Comparison of ENCODE assay signal across 9 cellular contexts in the genomic region with DNA sequence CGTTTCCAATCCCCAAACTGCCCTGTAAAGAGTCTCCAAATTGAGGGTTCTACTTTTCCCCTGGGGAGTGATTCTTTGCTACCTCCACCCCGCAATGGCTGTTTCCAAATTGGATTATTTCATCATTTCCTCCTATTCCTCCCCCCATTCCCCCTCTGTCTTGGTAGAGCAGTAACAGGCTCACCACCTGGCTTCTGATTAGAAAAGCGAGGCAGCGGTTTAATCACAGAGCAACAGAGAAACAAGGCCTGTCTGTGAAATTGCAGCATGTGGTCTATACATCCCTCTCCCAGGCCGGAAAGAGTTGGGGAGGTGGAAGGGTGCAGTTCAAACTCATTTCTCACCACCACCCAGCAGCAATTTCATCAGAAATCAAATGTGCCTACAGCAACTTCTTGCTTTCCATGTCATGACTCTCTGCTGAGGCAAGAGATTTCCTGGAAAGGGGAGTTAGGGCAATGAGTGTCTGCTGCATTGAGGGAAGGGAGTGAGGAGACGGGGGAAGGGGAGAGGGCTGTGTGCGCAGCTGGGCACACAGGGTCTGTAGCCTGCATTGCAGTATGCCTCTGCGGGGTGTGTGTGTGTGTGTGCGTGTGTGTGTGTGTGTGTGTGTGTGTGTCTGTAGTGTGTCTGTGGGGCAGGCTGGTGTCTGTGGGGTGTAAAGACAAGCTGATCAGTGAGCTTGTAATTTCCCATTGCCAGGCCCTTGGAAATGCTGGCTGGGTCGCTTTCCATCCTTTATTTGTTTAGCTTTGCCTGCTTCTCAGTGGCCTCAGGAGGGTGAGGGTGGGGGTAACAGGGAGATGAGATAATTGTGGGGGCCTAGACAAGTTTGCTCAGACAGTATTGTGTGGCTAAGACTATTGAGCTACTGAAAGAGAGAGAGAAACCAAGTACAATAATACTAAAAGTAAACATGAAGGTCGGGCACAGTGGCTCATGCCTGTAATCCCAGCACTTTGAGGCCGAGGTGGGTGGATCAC. TPM values are rescaled to one million over a fixed set of nuclear protein-coding genes. Genes with fewer than 3 reads are reported as not detected.
DNase-seq lines count a peak whose midpoint lies in the region; ATAC-seq and TF ChIP-seq lines count a peak whose summit lies in the region.
"Had no signal": no experiment of that assay in that cellular context is flagged by ENCODE, and none has a peak within 500 bp of the region (broad histone marks: within the 10 kb centered on the region; RNA-seq: fewer than 3 reads in every experiment).

No MANE protein-coding gene starts in this region.

- H3K4me1 Mint-ChIP-seq in MCF 10A (ENCODE audit: insufficient read depth, unreplicated experiment) (peaks cover 10% of the 10 kb centered on the region), endothelial cell (ENCODE audit: unreplicated experiment) (peaks cover 16% of the 10 kb centered on the region)

- H3K4me1 ChIP-seq in breast epithelium (no peaks in the 10 kb centered on the region), thymus (ENCODE audit: control insufficient read depth, insufficient read depth, low read length) (peaks cover 6% of the 10 kb centered on the region)

- H3K27me3 ChIP-seq in breast epithelium (no peaks in the 10 kb centered on the region), thymus (ENCODE audit: control insufficient read depth, insufficient read depth) (no peaks in the 10 kb centered on the region)

- H3K27me3 Mint-ChIP-seq in MCF 10A (ENCODE audit: insufficient read depth, unreplicated experiment): no peaks in the 10 kb centered on the region
- no peaks in the 10 kb centered on the region for H3K27me3 Mint-ChIP-seq in endothelial cell (ENCODE audit: unreplicated experiment)

- no peak for TF ChIP-seq POLR2A in breast epithelium (IDR thresholded peaks at IDR 0.05)

- H3K9me3 Mint-ChIP-seq in MCF 10A (ENCODE audit: unreplicated experiment) (no peaks in the 10 kb centered on the region), endothelial cell (ENCODE audit: unreplicated experiment) (no peaks in the 10 kb centered on the region)

- CTCF ChIA-PET in MCF 10A (lab: Yijun Ruan, JAX): interaction anchor here (0.5 to 1.5 kb wide), 3 partner anchors 46 to 594 kb away, joined by 3 to 8 read pairs (median 4); no protein-coding TSS in a partner anchor

- TF ChIP-seq CTCF in MCF 10A (IDR thresholded peaks at IDR 0.05; ENCODE audit: unreplicated experiment): no peak
- no peak for TF ChIP-seq CTCF in breast epithelium (IDR thresholded peaks at IDR 0.05)
- TF ChIP-seq CTCF in endothelial cell (IDR thresholded peaks at IDR 0.05; ENCODE audit: unreplicated experiment): no peak

- H3K4me3 Mint-ChIP-seq in MCF 10A (ENCODE audit: unreplicated experiment) (no peak overlapping the region), endothelial cell (ENCODE audit: unreplicated experiment) (peak overlapping the region; percentile 62)

- no peak overlapping the region for H3K27ac Mint-ChIP-seq in MCF 10A (ENCODE audit: low read depth, unreplicated experiment)
- H3K27ac Mint-ChIP-seq in endothelial cell (ENCODE audit: unreplicated experiment): no peak overlapping the region

- intact Hi-C loops in MCF 10A (cut with micrococcal nuclease) (no loop called here), breast epithelium (cut with DNase I; ENCODE audit: low total_unique reads) (no loop called here)

- no peaks in the 10 kb centered on the region for H3K36me3 ChIP-seq in breast epithelium
- H3K36me3 ChIP-seq in thymus (ENCODE audit: control insufficient read depth, insufficient read depth): no peaks in the 10 kb centered on the region

- H3K4me3 ChIP-seq in breast epithelium: no peak overlapping the region
- H3K4me3 ChIP-seq in thymus (ENCODE audit: low read length): no peak overlapping the region

- no peak for ATAC-seq in GM19351 (IDR thresholded peaks at IDR 0.05; ENCODE audit: unreplicated experiment)

- no peaks in the 10 kb centered on the region for H3K36me3 Mint-ChIP-seq in MCF 10A (ENCODE audit: insufficient read depth, unreplicated experiment)
- no peaks in the 10 kb centered on the region for H3K36me3 Mint-ChIP-seq in endothelial cell (ENCODE audit: low read depth, unreplicated experiment)

- POLR2A ChIA-PET in MCF 10A (lab: Yijun Ruan, JAX): no interaction called here

- DNase-seq in MCF 10A (ENCODE audit: unreplicated experiment) (peak; percentile 48), breast epithelium (ENCODE audit: low spot score in 2 of 2) (no peak), NOMO-1 treated with DMSO at 0.1 percent for 48 hours (lab: John Stamatoyannopoulos, UW; ENCODE audit: unreplicated experiment) (peak; percentile 20), endothelial cell (ENCODE audit: low spot score) (no peak), NCI-H345 treated with DMSO at 0.1 percent for 48 hours (lab: John Stamatoyannopoulos, UW; ENCODE audit: unreplicated experiment) (no peak)
- DNase-seq in NK-92 treated with Interleukin-12 subunit alpha and Interleukin-12 subunit beta, amount 100 ng/mL, for 24 hours (lab: John Stamatoyannopoulos, UW): no peak

- H3K9me3 ChIP-seq in breast epithelium (no peaks in the 10 kb centered on the region), thymus (ENCODE audit: control insufficient read depth) (no peaks in the 10 kb centered on the region)
- H3K9me3 ChIP-seq: Caco-2 had no signal

- WGBS in thymus: 56% methylated on average over 12 of the region's 12 CpGs

- H3K27ac ChIP-seq in breast epithelium (peak overlapping the region in 1 of 2 donors; percentile 4), thymus (ENCODE audit: low read depth) (peak overlapping the region; percentile 68)

- no TSS peak for BruUV-seq in MCF 10A (replicated peaks; lab: Mats Ljungman, UMichigan)

RNA-seq across cellular contexts. Expression of a gene that starts 13.5 kb away (rescaled TPM):
- total RNA-seq in MCF 10A (2022) (18.3 and 32.0 TPM in 2 replicates), breast epithelium (100 to 1,000 TPM in 2 of 3 donors, 10 to 100 TPM in 1; 16.0 to 131 (median 115) TPM), endothelial cell (ENCODE audit: unreplicated experiment) (1,170 TPM)
- 111 TPM for polyA plus RNA-seq in thymus

Comparison
In these comparisons a context has a peak if more than half of its experiments do, and no peak if none do; other contexts are left out.
1. DNase-seq: peak in MCF 10A (single experiment) and NOMO-1 treated with DMSO at 0.1 percent for 48 hours (single experiment); none in breast epithelium (0 of 2), endothelial cell (single experiment), NCI-H345 treated with DMSO at 0.1 percent for 48 hours (single experiment) and NK-92 treated with Interleukin-12 subunit alpha and Interleukin-12 subunit beta, amount 100 ng/mL, for 24 hours (single experiment).